ENCODE assay signal across 1 cellular context in genomic region chr16:87498324-87499188, GRCh38.
A peak's percentile ranks its signal among the peaks of the same experiment; 100 is the strongest.
TF ChIP-seq lines count a peak whose summit lies in the region.

No MANE protein-coding gene starts in this region.

TF ChIP-seq in HepG2, 621 proteins besides CTCF, POLR2A, EP300 and RAD21 (continued from another document and continues in another):
- TF ChIP-seq ZNF142 (CRISPR knock-in tag; IDR thresholded peaks at IDR 0.05): no peak
- no peak for TF ChIP-seq ZNF484 (CRISPR knock-in tag; IDR thresholded peaks at IDR 0.05; ENCODE audit: borderline replicate concordance, low read depth)
- no peak for TF ChIP-seq HBP1 (CRISPR knock-in tag; IDR thresholded peaks at IDR 0.05; ENCODE audit: low read depth)
- TF ChIP-seq PRDM4 (CRISPR knock-in tag; IDR thresholded peaks at IDR 0.05; ENCODE audit: borderline replicate concordance): no peak
- no peak for TF ChIP-seq BRD4 (CRISPR knock-in tag; IDR thresholded peaks at IDR 0.05)
- no peak for TF ChIP-seq NFE2L2 (IDR thresholded peaks at IDR 0.05; ENCODE audit: low read length)
- TF ChIP-seq ZNF615 (CRISPR knock-in tag; IDR thresholded peaks at IDR 0.05; ENCODE audit: borderline replicate concordance): no peak
- no peak for TF ChIP-seq SOX13 (IDR thresholded peaks at IDR 0.05)
- TF ChIP-seq SOX13 (CRISPR knock-in tag; conservative IDR thresholded peaks at IDR 0.05 in 1 of 2, IDR thresholded peaks at IDR 0.05 in 1 of 2): peak in 1 of 2 experiments; percentile 24; a peak in 1 of 4 replicates
- no peak; the same call in 1 of the 2 replicates for TF ChIP-seq ZNF292 (CRISPR knock-in tag; IDR thresholded peaks at IDR 0.05; ENCODE audit: borderline replicate concordance, low read depth)
- TF ChIP-seq MLXIP (CRISPR knock-in tag; IDR thresholded peaks at IDR 0.05; ENCODE audit: borderline replicate concordance): no peak
- no peak for TF ChIP-seq ZNF724P (CRISPR knock-in tag; IDR thresholded peaks at IDR 0.05; ENCODE audit: borderline replicate concordance)
- TF ChIP-seq CREB1 (IDR thresholded peaks at IDR 0.05): no peak
- no peak for TF ChIP-seq CREB1 (CRISPR knock-in tag; IDR thresholded peaks at IDR 0.05)
- TF ChIP-seq HOMEZ (CRISPR knock-in tag; IDR thresholded peaks at IDR 0.05; ENCODE audit: low read depth): peak; percentile 29; the same call in 1 of the 2 replicates
- no peak for TF ChIP-seq FLYWCH1 (CRISPR knock-in tag; IDR thresholded peaks at IDR 0.05)
- no peak for TF ChIP-seq DDIT3 (CRISPR knock-in tag; IDR thresholded peaks at IDR 0.05)
- no peak for TF ChIP-seq ZNF383 (CRISPR knock-in tag; IDR thresholded peaks at IDR 0.05; ENCODE audit: borderline replicate concordance)
- TF ChIP-seq HMG20B (CRISPR knock-in tag; conservative IDR thresholded peaks at IDR 0.05): no peak
- no peak for TF ChIP-seq CBX5 (CRISPR knock-in tag; IDR thresholded peaks at IDR 0.05; ENCODE audit: borderline replicate concordance)
- no peak for TF ChIP-seq MAF1 (CRISPR knock-in tag; IDR thresholded peaks at IDR 0.05; ENCODE audit: borderline replicate concordance)
- peak; percentile 46; the same call in 1 of the 2 replicates for TF ChIP-seq HDAC2 (CRISPR knock-in tag; IDR thresholded peaks at IDR 0.05)
- TF ChIP-seq MATR3 (CRISPR knock-in tag; IDR thresholded peaks at IDR 0.05): no peak
- TF ChIP-seq ZNF737 (CRISPR knock-in tag; IDR thresholded peaks at IDR 0.05; ENCODE audit: borderline replicate concordance): no peak
- TF ChIP-seq ZNF333 (CRISPR knock-in tag; IDR thresholded peaks at IDR 0.05; ENCODE audit: borderline replicate concordance): no peak
- TF ChIP-seq ZBTB46 (CRISPR knock-in tag; IDR thresholded peaks at IDR 0.05; ENCODE audit: borderline replicate concordance): no peak
- TF ChIP-seq EEA1 (CRISPR knock-in tag; IDR thresholded peaks at IDR 0.05; ENCODE audit: borderline replicate concordance): no peak
- TF ChIP-seq ZNF557 (CRISPR knock-in tag; IDR thresholded peaks at IDR 0.05): no peak
- TF ChIP-seq RFXAP (CRISPR knock-in tag; IDR thresholded peaks at IDR 0.05; ENCODE audit: borderline replicate concordance): no peak
- no peak for TF ChIP-seq AFF4 (CRISPR knock-in tag; IDR thresholded peaks at IDR 0.05)
- no peak for TF ChIP-seq ZNF225 (CRISPR knock-in tag; IDR thresholded peaks at IDR 0.05)
- peak; percentile 58; the same call in 1 of the 2 replicates for TF ChIP-seq RXRB (CRISPR knock-in tag; IDR thresholded peaks at IDR 0.05; ENCODE audit: borderline replicate concordance)
- no peak for TF ChIP-seq CERS6 (CRISPR knock-in tag; IDR thresholded peaks at IDR 0.05)
- no peak for TF ChIP-seq ZNF101 (CRISPR knock-in tag; IDR thresholded peaks at IDR 0.05; ENCODE audit: borderline replicate concordance, low read depth)
- TF ChIP-seq PCBP1 (IDR thresholded peaks at IDR 0.05; ENCODE audit: borderline replicate concordance, low read depth, low read length): no peak
- TF ChIP-seq TBP (CRISPR knock-in tag; IDR thresholded peaks at IDR 0.05): no peak
- TF ChIP-seq ZC3H4 (CRISPR knock-in tag; IDR thresholded peaks at IDR 0.05; ENCODE audit: borderline replicate concordance): no peak
- TF ChIP-seq SETDB1 (CRISPR knock-in tag; IDR thresholded peaks at IDR 0.05; ENCODE audit: borderline replicate concordance): no peak
- no peak for TF ChIP-seq ZNF607 (CRISPR knock-in tag; IDR thresholded peaks at IDR 0.05; ENCODE audit: borderline replicate concordance)
- no peak for TF ChIP-seq HNRNPL (IDR thresholded peaks at IDR 0.05; ENCODE audit: low read depth, low read length)
- TF ChIP-seq KLF15 (CRISPR knock-in tag; IDR thresholded peaks at IDR 0.05; ENCODE audit: borderline replicate concordance): no peak
